ENCODE assay signal across 18 cellular contexts in the genomic region with DNA sequence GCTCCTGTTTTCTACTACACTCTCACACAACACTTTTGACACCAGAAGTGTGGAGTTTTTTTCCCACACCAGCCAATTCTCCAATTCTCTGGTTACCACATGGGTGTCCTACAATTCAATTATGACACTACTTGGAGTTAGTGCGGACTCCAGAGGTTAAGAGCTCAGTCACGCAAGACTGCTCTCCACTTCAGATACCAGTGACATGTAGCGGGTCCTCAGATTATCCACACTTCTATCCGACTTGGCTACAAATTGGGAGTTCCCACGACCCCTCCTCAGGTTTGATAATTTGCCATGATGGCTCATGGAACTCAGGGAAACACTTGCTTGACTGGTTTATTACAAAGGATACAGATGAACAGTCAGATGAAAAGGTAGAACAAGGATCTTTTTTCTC. TPM values are rescaled to one million over a fixed set of nuclear protein-coding genes. Genes with fewer than 3 reads are reported as not detected.
DNase-seq lines count a peak whose midpoint lies in the region; ATAC-seq and TF ChIP-seq lines count a peak whose summit lies in the region.
"Had no signal": no experiment of that assay in that cellular context is flagged by ENCODE, and none has a peak within 500 bp of the region (broad histone marks: within the 10 kb centered on the region; RNA-seq: fewer than 3 reads in every experiment).

No MANE protein-coding gene starts in this region.

- peaks cover 41% of the 10 kb centered on the region for H3K4me1 Mint-ChIP-seq in stimulated activated naive CD8-positive, alpha-beta T cell treated with anti-CD3 and anti-CD28 coated beads, Interleukin-15, Interleukin-2, amounts not matched to agents 100 ng/mL and 50 ng/mL, for 24 hours (ENCODE audit: low read depth)
- H3K4me1 Mint-ChIP-seq in stimulated activated naive CD8-positive, alpha-beta T cell treated with anti-CD3 and anti-CD28 coated beads, Interleukin-15, amount 100 ng/mL, for 72 hours: peaks cover 33% of the 10 kb centered on the region
- no peaks in the 10 kb centered on the region for H3K4me1 Mint-ChIP-seq in nephron

- no peak for TF ChIP-seq CTCF in nephron (IDR thresholded peaks at IDR 0.05; ENCODE audit: unreplicated experiment in 3 of 3)

- peaks cover 28% of the 10 kb centered on the region for H3K36me3 Mint-ChIP-seq in stimulated activated naive CD8-positive, alpha-beta T cell treated with anti-CD3 and anti-CD28 coated beads, Interleukin-15, Interleukin-2, amounts not matched to agents 100 ng/mL and 50 ng/mL, for 24 hours (ENCODE audit: low read depth)
- peaks cover 30% of the 10 kb centered on the region for H3K36me3 Mint-ChIP-seq in nephron (ENCODE audit: low read depth)

- no peak overlapping the region for H3K4me3 Mint-ChIP-seq in stimulated activated naive CD8-positive, alpha-beta T cell treated with anti-CD3 and anti-CD28 coated beads, Interleukin-15, Interleukin-2, amounts not matched to agents 100 ng/mL and 50 ng/mL, for 24 hours
- no peak overlapping the region for H3K4me3 Mint-ChIP-seq in stimulated activated naive CD8-positive, alpha-beta T cell treated with anti-CD3 and anti-CD28 coated beads, Interleukin-15, amount 100 ng/mL, for 72 hours
- H3K4me3 Mint-ChIP-seq in nephron: no peak overlapping the region
- H3K4me3 Mint-ChIP-seq: CD4-positive, CD25-positive, alpha-beta regulatory T cell had no signal

- DNase-seq in stimulated activated naive CD8-positive, alpha-beta T cell treated with anti-CD3 and anti-CD28 coated beads, Interleukin-15, amount 100 ng/mL, for 72 hours: no peak
- DNase-seq in SK-N-DZ (ENCODE audit: low spot score) (peak; percentile 1), ACHN (no peak), NCI-H510A treated with DMSO at 0.1 percent for 48 hours (lab: John Stamatoyannopoulos, UW) (no peak)
- DNase-seq: CD4-positive, CD25-positive, alpha-beta regulatory T cell; GDM1; MG63; NCI-H1417 treated with DMSO at 0.1 percent for 48 hours; NCI-H187; NK-92 treated with Interleukin-12 subunit alpha and Interleukin-12 subunit beta, amount 100 ng/mL, for 24 hours; SHP77 treated with DMSO at 0.1 percent for 48 hours had no signal

- no peaks in the 10 kb centered on the region for H3K9me3 Mint-ChIP-seq in stimulated activated naive CD8-positive, alpha-beta T cell treated with anti-CD3 and anti-CD28 coated beads, Interleukin-15, Interleukin-2, amounts not matched to agents 100 ng/mL and 50 ng/mL, for 24 hours
- no peaks in the 10 kb centered on the region for H3K9me3 Mint-ChIP-seq in stimulated activated naive CD8-positive, alpha-beta T cell treated with anti-CD3 and anti-CD28 coated beads, Interleukin-15, amount 100 ng/mL, for 72 hours
- H3K9me3 Mint-ChIP-seq in nephron: no peaks in the 10 kb centered on the region

- no peak for ATAC-seq in stimulated activated naive CD8-positive, alpha-beta T cell treated with anti-CD3 and anti-CD28 coated beads, Interleukin-15, amount 100 ng/mL, for 72 hours
- no peak for ATAC-seq in HG03378 (IDR thresholded peaks at IDR 0.05; ENCODE audit: unreplicated experiment)
- ATAC-seq: A549, HepG2, K562, SK-N-SH treated with all-trans-retinoic acid at 6 μM for 48 hours had no signal

- peak overlapping the region; percentile 15 for H3K27ac Mint-ChIP-seq in stimulated activated naive CD8-positive, alpha-beta T cell treated with anti-CD3 and anti-CD28 coated beads, Interleukin-15, Interleukin-2, amounts not matched to agents 100 ng/mL and 50 ng/mL, for 24 hours
- H3K27ac Mint-ChIP-seq in stimulated activated naive CD8-positive, alpha-beta T cell treated with anti-CD3 and anti-CD28 coated beads, Interleukin-15, amount 100 ng/mL, for 72 hours: no peak overlapping the region
- peak overlapping the region; percentile 34 to 77 (median 51) for H3K27ac Mint-ChIP-seq in nephron

- H3K27me3 Mint-ChIP-seq in stimulated activated naive CD8-positive, alpha-beta T cell treated with anti-CD3 and anti-CD28 coated beads, Interleukin-15, Interleukin-2, amounts not matched to agents 100 ng/mL and 50 ng/mL, for 24 hours: no peaks in the 10 kb centered on the region
- no peaks in the 10 kb centered on the region for H3K27me3 Mint-ChIP-seq in stimulated activated naive CD8-positive, alpha-beta T cell treated with anti-CD3 and anti-CD28 coated beads, Interleukin-15, amount 100 ng/mL, for 72 hours
- no peaks in the 10 kb centered on the region for H3K27me3 Mint-ChIP-seq in nephron (ENCODE audit: low read depth)
- H3K27me3 Mint-ChIP-seq: CD4-positive, CD25-positive, alpha-beta regulatory T cell had no signal

- in situ Hi-C loops in ACHN (cut with HindIII; ENCODE audit: low pct_ligation_motif_present, low pct_unique_long_range_greater_than_20kb, low sequenced_read_pairs): no loop called here

RNA-seq across cellular contexts. Expression of gene PAN3, which starts 32.9 kb away (rescaled TPM):
- 7.0 and 9.2 TPM in 2 replicates for polyA plus RNA-seq in SK-N-DZ (2014; cell fraction: cytosol; rRNA removed)
- polyA plus RNA-seq in SK-N-DZ (2014; cell fraction: nucleus; rRNA removed): 11.8 and 22.0 TPM in 2 replicates

Comparison
In these comparisons a context has a peak if more than half of its experiments do, and no peak if none do; other contexts are left out.
1. H3K27ac Mint-ChIP-seq: peak in stimulated activated naive CD8-positive, alpha-beta T cell treated with anti-CD3 and anti-CD28 coated beads, Interleukin-15, Interleukin-2, amounts not matched to agents 100 ng/mL and 50 ng/mL, for 24 hours (single experiment) and nephron (3 of 3); none in stimulated activated naive CD8-positive, alpha-beta T cell treated with anti-CD3 and anti-CD28 coated beads, Interleukin-15, amount 100 ng/mL, for 72 hours (0 of 2).